ENCODE assay signal across 21 cellular contexts in the genomic region with DNA sequence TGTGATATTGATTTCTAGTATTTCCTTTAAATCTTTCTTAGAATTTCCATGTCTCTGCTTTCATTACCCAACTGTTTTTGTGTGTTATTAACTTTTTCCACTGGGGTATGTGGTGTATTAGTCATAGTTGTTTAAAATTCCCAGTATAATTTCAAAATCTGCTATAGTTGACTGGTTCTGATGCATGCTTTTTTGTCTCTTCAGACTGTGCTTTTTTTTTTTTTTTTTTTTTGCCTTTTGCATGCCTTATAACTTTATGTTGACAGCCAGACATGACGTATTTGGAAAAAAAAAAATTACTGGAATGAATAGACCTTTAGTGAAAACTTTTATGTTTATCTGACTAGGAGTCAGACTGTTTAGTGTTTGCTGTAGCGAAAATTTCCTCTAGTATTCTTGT.
DNase-seq lines count a peak whose midpoint lies in the region; ATAC-seq and TF ChIP-seq lines count a peak whose summit lies in the region.
"Had no signal": no experiment of that assay in that cellular context is flagged by ENCODE, and none has a peak within 500 bp of the region (broad histone marks: within the 10 kb centered on the region; RNA-seq: fewer than 3 reads in every experiment).

No MANE protein-coding gene starts in this region.

- no peak overlapping the region for H3K4me3 ChIP-seq in fibroblast of mammary gland (ENCODE audit: control insufficient read depth, low read depth, low read length)
- H3K4me3 ChIP-seq: GM23338, K562 had no signal

- ATAC-seq in activated CD8-positive, alpha-beta memory T cell treated with anti-CD3 and anti-CD28 coated beads, Interleukin-2, amount 10 ng/mL, durations not matched to agents 7 days and 5 days: no peak
- ATAC-seq in HG02623 (IDR thresholded peaks at IDR 0.05; ENCODE audit: unreplicated experiment): no peak
- ATAC-seq: GM23338, HCT116, K562 had no signal

- no peak overlapping the region for H3K27ac Mint-ChIP-seq in activated CD8-positive, alpha-beta memory T cell treated with anti-CD3 and anti-CD28 coated beads, Interleukin-2, amount 10 ng/mL, durations not matched to agents 7 days and 5 days
- H3K27ac Mint-ChIP-seq: B cell, GM23338 had no signal

- H3K4me3 Mint-ChIP-seq in activated CD8-positive, alpha-beta memory T cell treated with anti-CD3 and anti-CD28 coated beads, Interleukin-2, amount 10 ng/mL, durations not matched to agents 7 days and 5 days: no peak overlapping the region
- H3K4me3 Mint-ChIP-seq: B cell, GM23338 had no signal

- CTCF ChIA-PET in activated CD8-positive, alpha-beta memory T cell treated with anti-CD3 and anti-CD28 coated beads, Interleukin-2, amount 10 ng/mL, durations not matched to agents 7 days and 5 days (lab: Charles Lee): no interaction called here

- no peak for TF ChIP-seq CTCF in fibroblast of mammary gland (conservative IDR thresholded peaks at IDR 0.05; ENCODE audit: control insufficient read depth, insufficient read depth, low read depth, low read length)

- no peaks in the 10 kb centered on the region for H3K36me3 Mint-ChIP-seq in activated CD8-positive, alpha-beta memory T cell treated with anti-CD3 and anti-CD28 coated beads, Interleukin-2, amount 10 ng/mL, durations not matched to agents 7 days and 5 days

- H3K9me3 Mint-ChIP-seq in activated CD8-positive, alpha-beta memory T cell treated with anti-CD3 and anti-CD28 coated beads, Interleukin-2, amount 10 ng/mL, durations not matched to agents 7 days and 5 days (ENCODE audit: low read depth): peaks cover 2% of the 10 kb centered on the region

- DNase-seq in EH (ENCODE audit: low read depth): peak; percentile 29
- peak; percentile 80 for DNase-seq in amniotic epithelial cell (ENCODE audit: low read depth)
- DNase-seq in fibroblast of mammary gland (ENCODE audit: low read depth): peak; percentile 42
- peak; percentile 22 for DNase-seq in non-pigmented ciliary epithelial cell (ENCODE audit: low read depth)
- DNase-seq in activated CD8-positive, alpha-beta memory T cell treated with anti-CD3 and anti-CD28 coated beads, Interleukin-2, amount 10 ng/mL, durations not matched to agents 7 days and 5 days: no peak
- no peak for DNase-seq in DMS114 treated with DMSO at 0.1 percent for 48 hours (lab: John Stamatoyannopoulos, UW; ENCODE audit: unreplicated experiment)
- DNase-seq in mucosa of gallbladder (ENCODE audit: low spot score): no peak
- DNase-seq: 8988T, COR-L47, DMS 273 treated with DMSO at 0.1 percent for 48 hours, GF-D8, MV-4-11, NCI-H187, NCI-H226, NCI-H524 treated with DMSO at 0.1 percent for 48 hours, SIG-M5 had no signal

- no peaks in the 10 kb centered on the region for H3K4me1 Mint-ChIP-seq in activated CD8-positive, alpha-beta memory T cell treated with anti-CD3 and anti-CD28 coated beads, Interleukin-2, amount 10 ng/mL, durations not matched to agents 7 days and 5 days
- H3K4me1 Mint-ChIP-seq: B cell, GM23338 had no signal

- H3K27me3 Mint-ChIP-seq in activated CD8-positive, alpha-beta memory T cell treated with anti-CD3 and anti-CD28 coated beads, Interleukin-2, amount 10 ng/mL, durations not matched to agents 7 days and 5 days: no peaks in the 10 kb centered on the region
- H3K27me3 Mint-ChIP-seq: B cell had no signal

Comparison
In these comparisons a context has a peak if more than half of its experiments do, and no peak if none do; other contexts are left out.
1. DNase-seq: peak in EH (single experiment), amniotic epithelial cell (single experiment), fibroblast of mammary gland (single experiment) and non-pigmented ciliary epithelial cell (single experiment); none in activated CD8-positive, alpha-beta memory T cell treated with anti-CD3 and anti-CD28 coated beads, Interleukin-2, amount 10 ng/mL, durations not matched to agents 7 days and 5 days (single experiment), DMS114 treated with DMSO at 0.1 percent for 48 hours (single experiment) and mucosa of gallbladder (single experiment).